Comparison of ENCODE assay signal across 1 cellular context in genomic region chr1:10472220-10473144, GRCh38.
TF ChIP-seq lines count a peak whose summit lies in the region.

Gene DFFA, minus strand, starts transcription at chr1:10472529. Its CDS starts 71 bp downstream, at chr1:10472458.

TF ChIP-seq in HepG2, 621 proteins besides CTCF, POLR2A, EP300 and RAD21 (continued from another document):
- TF ChIP-seq AKNA (CRISPR knock-in tag; IDR thresholded peaks at IDR 0.05; ENCODE audit: borderline replicate concordance), result no peak
- TF ChIP-seq NFE2L1 (CRISPR knock-in tag; IDR thresholded peaks at IDR 0.05; ENCODE audit: borderline replicate concordance), result no peak
- no peak; the same call in 1 of the 2 replicates for TF ChIP-seq MED13 (CRISPR knock-in tag; IDR thresholded peaks at IDR 0.05)
- no peak for TF ChIP-seq ZNF280D (CRISPR knock-in tag; IDR thresholded peaks at IDR 0.05)
- no peak for TF ChIP-seq ZNF75D (CRISPR knock-in tag; IDR thresholded peaks at IDR 0.05; ENCODE audit: borderline replicate concordance)
- no peak for TF ChIP-seq ZNF800 (CRISPR knock-in tag; IDR thresholded peaks at IDR 0.05)
- TF ChIP-seq FUBP1 (CRISPR knock-in tag; IDR thresholded peaks at IDR 0.05; ENCODE audit: borderline replicate concordance), result no peak
- TF ChIP-seq ZBTB40 (IDR thresholded peaks at IDR 0.05), result no peak
- TF ChIP-seq ZBTB40 (CRISPR knock-in tag; IDR thresholded peaks at IDR 0.05), result peak; percentile 80; the same call in 1 of the 2 replicates
- TF ChIP-seq HDAC6 (IDR thresholded peaks at IDR 0.05; ENCODE audit: low read depth, low read length), result no peak
- TF ChIP-seq ZNF720 (CRISPR knock-in tag; IDR thresholded peaks at IDR 0.05), result no peak
- TF ChIP-seq ZBTB37 (CRISPR knock-in tag; IDR thresholded peaks at IDR 0.05), result peak; percentile 13; the same call in 1 of the 2 replicates
- no peak for TF ChIP-seq BRCA1 (CRISPR knock-in tag; IDR thresholded peaks at IDR 0.05)
- peak; percentile 66; the same call in 1 of the 2 replicates for TF ChIP-seq ZNF639 (CRISPR knock-in tag; conservative IDR thresholded peaks at IDR 0.05)
- peak; percentile 60; the same call in 1 of the 2 replicates for TF ChIP-seq POGZ (CRISPR knock-in tag; IDR thresholded peaks at IDR 0.05)
- no peak for TF ChIP-seq TAF15 (IDR thresholded peaks at IDR 0.05; ENCODE audit: low read depth, low read length, poor library complexity, severe bottlenecking)
- TF ChIP-seq IRF2 (CRISPR knock-in tag; IDR thresholded peaks at IDR 0.05), result peak; percentile 99
- no peak for TF ChIP-seq RBM39 (IDR thresholded peaks at IDR 0.05; ENCODE audit: low read depth, low read length, poor library complexity, severe bottlenecking)
- no peak for TF ChIP-seq HMG20B (CRISPR knock-in tag; conservative IDR thresholded peaks at IDR 0.05)
